1 cellular context compared by ENCODE assay signal in the genomic region with DNA sequence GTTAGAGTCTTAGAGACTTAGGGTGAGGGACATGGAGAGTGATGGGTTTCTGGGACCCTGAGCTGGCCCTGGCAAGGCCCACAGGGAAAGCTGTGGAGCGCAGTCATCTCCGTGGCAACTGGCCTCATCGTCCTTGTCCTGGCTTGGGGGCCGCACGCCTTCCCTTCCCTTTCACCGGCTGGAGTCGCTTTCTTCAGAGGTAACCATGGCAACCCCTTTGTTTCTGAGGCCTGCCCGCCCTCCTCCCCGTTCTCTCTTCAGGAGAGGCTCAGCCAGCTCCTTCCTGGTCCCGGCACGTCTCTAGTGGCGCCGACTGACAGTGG.
TF ChIP-seq lines count a peak whose summit lies in the region.

No MANE protein-coding gene starts in this region.

TF ChIP-seq in HepG2, 621 proteins besides CTCF, POLR2A, EP300 and RAD21 (continued from another document):
- 0 out of 2 replicates have a peak, but pooled peaks have one; percentile 9 for TF ChIP-seq REPIN1 (CRISPR knock-in tag; IDR thresholded peaks at IDR 0.05; ENCODE audit: borderline replicate concordance, low read depth)
- TF ChIP-seq ZNF468 (CRISPR knock-in tag; IDR thresholded peaks at IDR 0.05): no peak
- no peak for TF ChIP-seq SALL1 (CRISPR knock-in tag; IDR thresholded peaks at IDR 0.05)
- TF ChIP-seq SAP130 (CRISPR knock-in tag; IDR thresholded peaks at IDR 0.05; ENCODE audit: low read depth): peak; percentile 39; the same call in 1 of the 2 replicates
- no peak for TF ChIP-seq KLF16 (CRISPR knock-in tag; IDR thresholded peaks at IDR 0.05)
- TF ChIP-seq MXI1 (IDR thresholded peaks at IDR 0.05; ENCODE audit: borderline replicate concordance, low read depth, low read length): peak; percentile 79; the same call in 2 of the 3 replicates
- TF ChIP-seq ZNF879 (CRISPR knock-in tag; IDR thresholded peaks at IDR 0.05): 0 out of 2 replicates have a peak, but pooled peaks have one; percentile 21
- no peak for TF ChIP-seq NR3C1 (CRISPR knock-in tag; IDR thresholded peaks at IDR 0.05)
- no peak for TF ChIP-seq ZNF235 (CRISPR knock-in tag; IDR thresholded peaks at IDR 0.05; ENCODE audit: borderline replicate concordance)
- TF ChIP-seq ZNF546 (CRISPR knock-in tag; conservative IDR thresholded peaks at IDR 0.05): no peak
- TF ChIP-seq ZSCAN21 (CRISPR knock-in tag; IDR thresholded peaks at IDR 0.05; ENCODE audit: borderline replicate concordance): no peak
- no peak for TF ChIP-seq CCAR2 (optimal IDR thresholded peaks at IDR 0.05; ENCODE audit: low read depth, low read length)
- 0 out of 2 replicates have a peak, but pooled peaks have one; percentile 18 for TF ChIP-seq TCF7 (IDR thresholded peaks at IDR 0.05; ENCODE audit: low read depth)
- no peak for TF ChIP-seq REST (IDR thresholded peaks at IDR 0.05; ENCODE audit: borderline replicate concordance in 1 of 2, low read depth in 1 of 2, low read length in 2 of 2)
- TF ChIP-seq GMEB2 (CRISPR knock-in tag; IDR thresholded peaks at IDR 0.05; ENCODE audit: low read depth): no peak
- no peak for TF ChIP-seq MIXL1 (CRISPR knock-in tag; IDR thresholded peaks at IDR 0.05)
- 0 out of 2 replicates have a peak, but pooled peaks have one; percentile 23 for TF ChIP-seq ZMAT3 (CRISPR knock-in tag; conservative IDR thresholded peaks at IDR 0.05)
- TF ChIP-seq ZNF317 (CRISPR knock-in tag; IDR thresholded peaks at IDR 0.05): peak; percentile 51; the same call in 1 of the 2 replicates
- TF ChIP-seq BRCA1 (CRISPR knock-in tag; IDR thresholded peaks at IDR 0.05): no peak
- no peak for TF ChIP-seq ZNF33A (CRISPR knock-in tag; IDR thresholded peaks at IDR 0.05; ENCODE audit: borderline replicate concordance)
- 0 out of 2 replicates have a peak, but pooled peaks have one; percentile 45 for TF ChIP-seq AHR (CRISPR knock-in tag; IDR thresholded peaks at IDR 0.05)
- TF ChIP-seq, protein P1, sequence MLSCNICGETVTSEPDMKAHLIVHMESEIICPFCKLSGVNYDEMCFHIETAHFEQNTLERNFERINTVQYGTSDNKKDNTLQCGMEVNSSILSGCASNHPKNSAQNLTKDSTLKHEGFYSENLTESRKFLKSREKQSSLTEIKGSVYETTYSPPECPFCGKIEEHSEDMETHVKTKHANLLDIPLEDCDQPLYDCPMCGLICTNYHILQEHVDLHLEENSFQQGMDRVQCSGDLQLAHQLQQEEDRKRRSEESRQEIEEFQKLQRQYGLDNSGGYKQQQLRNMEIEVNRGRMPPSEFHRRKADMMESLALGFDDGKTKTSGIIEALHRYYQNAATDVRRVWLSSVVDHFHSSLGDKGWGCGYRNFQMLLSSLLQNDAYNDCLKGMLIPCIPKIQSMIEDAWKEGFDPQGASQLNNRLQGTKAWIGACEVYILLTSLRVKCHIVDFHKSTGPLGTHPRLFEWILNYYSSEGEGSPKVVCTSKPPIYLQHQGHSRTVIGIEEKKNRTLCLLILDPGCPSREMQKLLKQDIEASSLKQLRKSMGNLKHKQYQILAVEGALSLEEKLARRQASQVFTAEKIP (CRISPR knock-in tag; IDR thresholded peaks at IDR 0.05; ENCODE audit: borderline replicate concordance): no peak
- TF ChIP-seq HNRNPL (IDR thresholded peaks at IDR 0.05; ENCODE audit: low read depth, low read length): no peak
- TF ChIP-seq ZNF34 (CRISPR knock-in tag; IDR thresholded peaks at IDR 0.05; ENCODE audit: borderline replicate concordance): 0 out of 2 replicates have a peak, but pooled peaks have one; percentile 8
- TF ChIP-seq POLR2AphosphoS5 (IDR thresholded peaks at IDR 0.05; ENCODE audit: low read depth, low read length): no peak
- TF ChIP-seq ZNF570 (CRISPR knock-in tag; IDR thresholded peaks at IDR 0.05; ENCODE audit: borderline replicate concordance): no peak
- no peak for TF ChIP-seq ZIK1 (CRISPR knock-in tag; IDR thresholded peaks at IDR 0.05; ENCODE audit: borderline replicate concordance, low read depth)
